Comparison of ENCODE assay signal across 8 cellular contexts in genomic region chr1:26162220-26162703, GRCh38. TPM values are rescaled to one million over a fixed set of nuclear protein-coding genes. Genes with fewer than 3 reads are reported as not detected.
DNase-seq lines count a peak whose midpoint lies in the region; ATAC-seq and TF ChIP-seq lines count a peak whose summit lies in the region.

No MANE protein-coding gene starts in this region.

- BruUV-seq in mammary epithelial cell (replicated peaks; lab: Mats Ljungman, UMichigan) = no TSS peak

- H2AK5ac ChIP-seq in mesendoderm (ENCODE audit: low read length) = no peak overlapping the region

- no peak overlapping the region for H2BK120ac ChIP-seq in mesendoderm (ENCODE audit: low read depth, low read length)

- peak overlapping the region; percentile 15 for H3K23ac ChIP-seq in mesendoderm (ENCODE audit: low read length)

- dilution Hi-C loops in mammary epithelial cell (cut with HindIII; ENCODE audit: low sequenced_read_pairs) = no loop called here

- H3K36me3 Mint-ChIP-seq in natural killer cell = no peaks in the 10 kb centered on the region
- no peaks in the 10 kb centered on the region for H3K36me3 Mint-ChIP-seq in natural killer cell treated with Interleukin-12 subunit alpha and Interleukin-12 subunit beta and Interleukin-15 and Interleukin-18, amount 100 ng/mL, for 72 hours

- 26% methylated on average over 18 of the region's 20 CpGs for WGBS in mammary epithelial cell (ENCODE audit: low coverage, missing lambda C conversion rate)
- no CpG with 5 or more reads among the region's 20 CpGs for WGBS in mesendoderm (ENCODE audit: extremely low coverage, insufficient coverage, low lambda C conversion rate)

- no peak overlapping the region for H3K4ac ChIP-seq in mesendoderm (ENCODE audit: low read depth, low read length)

- CTCF ChIA-PET in mammary epithelial cell (lab: Charles Lee; ENCODE audit: low non-redundant PET) = no interaction called here

- H3K36me3 ChIP-seq in mammary epithelial cell (ENCODE audit: insufficient read depth, low read length) (no peaks in the 10 kb centered on the region), mesendoderm (ENCODE audit: control insufficient read depth, insufficient read depth, low read length) (no peaks in the 10 kb centered on the region)

- DNase-seq in natural killer cell = no peak
- DNase-seq in natural killer cell treated with Interleukin-12 subunit alpha and Interleukin-12 subunit beta and Interleukin-15 and Interleukin-18, amount 100 ng/mL, for 72 hours (ENCODE audit: low spot score) = no peak
- peak; percentile 28 for DNase-seq in mammary epithelial cell
- no peak for DNase-seq in mesendoderm
- DNase-seq in NCI-H510A treated with DMSO at 0.1 percent for 48 hours (lab: John Stamatoyannopoulos, UW) = no peak
- no peak for DNase-seq in activated effector memory CD4-positive, alpha-beta T cell treated with Interleukin-2 at 50 U/mL for 16 hours
- no peak for DNase-seq in omental fat pad (ENCODE audit: low spot score)
- DNase-seq in NCI-H526 (lab: John Stamatoyannopoulos, UW) = no peak

- no peaks in the 10 kb centered on the region for H3K79me1 ChIP-seq in mesendoderm (ENCODE audit: low read length)

- in situ Hi-C loops in mammary epithelial cell (cut with MboI; ENCODE audit: low sequenced_read_pairs in 2 of 2) = loop anchor here in 1 of 2 donors (25.0 kb wide), 2 partner anchors 125 to 225 kb away; partner anchors contain the start of gene SLC30A2

- intact Hi-C loops in natural killer cell (cut with micrococcal nuclease) = loop anchor here (10.0 kb wide), 1 partner anchor 233 kb away; no protein-coding TSS in a partner anchor
- intact Hi-C loops in mammary epithelial cell (cut with micrococcal nuclease) = loop anchor here (1.0 kb wide), 1 partner anchor 126 kb away; no protein-coding TSS in a partner anchor

- peak overlapping the region; percentile 89 for H3K56ac ChIP-seq in mesendoderm (ENCODE audit: low read length)

- H3K18ac ChIP-seq in mesendoderm (ENCODE audit: low read length) = no peak overlapping the region

- peak overlapping the region; percentile 62 for H3K4me3 Mint-ChIP-seq in natural killer cell
- H3K4me3 Mint-ChIP-seq in natural killer cell treated with Interleukin-12 subunit alpha and Interleukin-12 subunit beta and Interleukin-15 and Interleukin-18, amount 100 ng/mL, for 72 hours = no peak overlapping the region

- no peak overlapping the region for H3K27ac ChIP-seq in mammary epithelial cell (ENCODE audit: insufficient read depth, low read depth, low read length)
- H3K27ac ChIP-seq in mesendoderm (ENCODE audit: low read depth, low read length) = no peak overlapping the region

- H3K4me2 ChIP-seq in mammary epithelial cell (ENCODE audit: insufficient read depth, low read depth, low read length) (peak overlapping the region; percentile 93), mesendoderm (ENCODE audit: low read length) (peak overlapping the region; percentile 74)

- H4K8ac ChIP-seq in mesendoderm (ENCODE audit: low read depth, low read length) = no peak overlapping the region

- H2AFZ ChIP-seq in mammary epithelial cell (ENCODE audit: low read depth, low read length) = peak overlapping the region; percentile 83

- no peaks in the 10 kb centered on the region for H3K79me2 ChIP-seq in mammary epithelial cell (ENCODE audit: insufficient read depth, low read length)
- no peaks in the 10 kb centered on the region for H3K79me2 ChIP-seq in mesendoderm (ENCODE audit: control insufficient read depth, insufficient read depth, low read length)

- no peak overlapping the region for H3K27ac Mint-ChIP-seq in natural killer cell
- no peak overlapping the region for H3K27ac Mint-ChIP-seq in natural killer cell treated with Interleukin-12 subunit alpha and Interleukin-12 subunit beta and Interleukin-15 and Interleukin-18, amount 100 ng/mL, for 72 hours

- no peaks in the 10 kb centered on the region for H4K20me1 ChIP-seq in mammary epithelial cell (ENCODE audit: insufficient read depth, low read length)

- no peaks in the 10 kb centered on the region for H3K9me3 Mint-ChIP-seq in natural killer cell
- H3K9me3 Mint-ChIP-seq in natural killer cell treated with Interleukin-12 subunit alpha and Interleukin-12 subunit beta and Interleukin-15 and Interleukin-18, amount 100 ng/mL, for 72 hours = no peaks in the 10 kb centered on the region

- H3K4me1 ChIP-seq in mammary epithelial cell (ENCODE audit: insufficient read depth, low read length) (peaks cover 23% of the 10 kb centered on the region), mesendoderm (ENCODE audit: control insufficient read depth, low read depth, low read length) (peaks cover 32% of the 10 kb centered on the region)

- H3K4me3 ChIP-seq in mammary epithelial cell (replicated peaks in 1 of 3; ENCODE audit: insufficient read depth in 1 of 3, low read depth in 2 of 3, low read length in 3 of 3) (peak overlapping the region in 2 of 3 experiments; percentile 43 to 47), mesendoderm (ENCODE audit: low read length) (no peak overlapping the region)

- H2BK15ac ChIP-seq in mesendoderm (replicated peaks; ENCODE audit: low read depth) = no peak overlapping the region

- H3K9ac ChIP-seq in mammary epithelial cell (ENCODE audit: insufficient read depth, low read length) = no peak overlapping the region
- peak overlapping the region; percentile 71 for H3K9ac ChIP-seq in mesendoderm (ENCODE audit: low read length)

- no peak overlapping the region for H2BK5ac ChIP-seq in mesendoderm (ENCODE audit: low read length)

- no peaks in the 10 kb centered on the region for H3K9me3 ChIP-seq in mammary epithelial cell (replicated peaks; ENCODE audit: insufficient read depth, low read length)

- no peak for ATAC-seq in natural killer cell
- ATAC-seq in natural killer cell treated with Interleukin-12 subunit alpha and Interleukin-12 subunit beta and Interleukin-15 and Interleukin-18, amount 100 ng/mL, for 72 hours = no peak
- ATAC-seq in omental fat pad (ENCODE audit: low FRiP score) = no peak

- H3K27me3 Mint-ChIP-seq in natural killer cell (ENCODE audit: low read depth in 2 of 2) = peaks cover 16 to 37% of the 10 kb centered on the region in 2 donors
- peaks cover 14 to 30% of the 10 kb centered on the region in 2 donors for H3K27me3 Mint-ChIP-seq in natural killer cell treated with Interleukin-12 subunit alpha and Interleukin-12 subunit beta and Interleukin-15 and Interleukin-18, amount 100 ng/mL, for 72 hours

- H4K5ac ChIP-seq in mesendoderm (ENCODE audit: low read length) = no peak overlapping the region

- H3K27me3 ChIP-seq in mammary epithelial cell (ENCODE audit: insufficient read depth, low read length) = no peaks in the 10 kb centered on the region
- peaks cover 6% of the 10 kb centered on the region for H3K27me3 ChIP-seq in mesendoderm (ENCODE audit: insufficient read depth, low read length, poor library complexity)

- peaks cover 0 to 17% of the 10 kb centered on the region in 2 donors for H3K4me1 Mint-ChIP-seq in natural killer cell
- H3K4me1 Mint-ChIP-seq in natural killer cell treated with Interleukin-12 subunit alpha and Interleukin-12 subunit beta and Interleukin-15 and Interleukin-18, amount 100 ng/mL, for 72 hours (ENCODE audit: low read depth in 2 of 2) = peaks cover 13 to 24% of the 10 kb centered on the region in 2 donors

- TF ChIP-seq CTCF in natural killer cell (IDR thresholded peaks at IDR 0.05) (no peak), mammary epithelial cell (conservative IDR thresholded peaks at IDR 0.05 in 1 of 2, IDR thresholded peaks at IDR 0.05 in 1 of 2; ENCODE audit: extremely low read depth in 1 of 2, insufficient read depth in 1 of 2, low read depth in 1 of 2, low read length in 2 of 2) (no peak), omental fat pad (IDR thresholded peaks at IDR 0.05) (no peak)

RNA-seq across cellular contexts. Expression of gene FAM110D, which starts 3.4 kb away (rescaled TPM):
- total RNA-seq in natural killer cell (not detected), mammary epithelial cell (not detected), omental fat pad (10 to 100 TPM in 2 of 4 donors, 1 to 10 TPM in 2; 4.6 to 20.5 (median 13.2) TPM)
- not detected for total RNA-seq in natural killer cell treated with Interleukin-12 subunit alpha and Interleukin-12 subunit beta and Interleukin-15 and Interleukin-18, amount 100 ng/mL, for 72 hours
- polyA plus RNA-seq in mammary epithelial cell = not detected
- polyA minus RNA-seq in mammary epithelial cell = not detected
- polyA plus RNA-seq in mesendoderm (2013, experiment 1 of 2) = 0.59 TPM
- 0.53 TPM for polyA plus RNA-seq in mesendoderm (2013, experiment 2 of 2)

RNA-seq across cellular contexts. Expression of gene C1orf232, which starts 6.5 kb away (rescaled TPM):
- total RNA-seq in natural killer cell = not detected
- not detected for total RNA-seq in natural killer cell treated with Interleukin-12 subunit alpha and Interleukin-12 subunit beta and Interleukin-15 and Interleukin-18, amount 100 ng/mL, for 72 hours
- total RNA-seq in mammary epithelial cell = not detected
- polyA plus RNA-seq in mammary epithelial cell = not detected
- polyA minus RNA-seq in mammary epithelial cell = not detected
- not detected for polyA plus RNA-seq in mesendoderm (2013, experiment 1 of 2)
- polyA plus RNA-seq in mesendoderm (2013, experiment 2 of 2) = not detected
- total RNA-seq in omental fat pad = not detected

RNA-seq across cellular contexts. Expression of gene ZNF593, which starts 7.4 kb away (rescaled TPM):
- total RNA-seq in natural killer cell = 10 to 100 TPM in 2 of 3 donors, 1 to 10 TPM in 1; 8.6 to 17.8 (median 15.6) TPM
- total RNA-seq in natural killer cell treated with Interleukin-12 subunit alpha and Interleukin-12 subunit beta and Interleukin-15 and Interleukin-18, amount 100 ng/mL, for 72 hours = 10 to 100 TPM; 36.6 to 73.8 TPM
- 10 to 100 TPM; 31.5 to 41.5 TPM for total RNA-seq in mammary epithelial cell
- polyA plus RNA-seq in mammary epithelial cell = 61.2 TPM
- polyA minus RNA-seq in mammary epithelial cell = 20.1 TPM
- 64.2 TPM for polyA plus RNA-seq in mesendoderm (2013, experiment 1 of 2)
- polyA plus RNA-seq in mesendoderm (2013, experiment 2 of 2) = 64.2 TPM
- total RNA-seq in omental fat pad = 10 to 100 TPM; 18.4 to 64.1 (median 42.5) TPM

RNA-seq across cellular contexts. Expression of gene ZNF593OS, which starts 9.4 kb away (rescaled TPM):
- not detected for total RNA-seq in natural killer cell
- not detected for total RNA-seq in natural killer cell treated with Interleukin-12 subunit alpha and Interleukin-12 subunit beta and Interleukin-15 and Interleukin-18, amount 100 ng/mL, for 72 hours
- under 1 TPM in 1 of 2 donors, not detected in 1; 0.50 TPM for total RNA-seq in mammary epithelial cell
- polyA plus RNA-seq in mammary epithelial cell = not detected
- not detected for polyA minus RNA-seq in mammary epithelial cell
- not detected for polyA plus RNA-seq in mesendoderm (2013, experiment 1 of 2)
- polyA plus RNA-seq in mesendoderm (2013, experiment 2 of 2) = not detected
- not detected for total RNA-seq in omental fat pad

RNA-seq across cellular contexts. Expression of gene CNKSR1, which starts 15.0 kb away (rescaled TPM):
- 1 to 10 TPM in 2 of 3 donors, under 1 TPM in 1; 0.89 to 1.9 (median 1.0) TPM for total RNA-seq in natural killer cell
- total RNA-seq in natural killer cell treated with Interleukin-12 subunit alpha and Interleukin-12 subunit beta and Interleukin-15 and Interleukin-18, amount 100 ng/mL, for 72 hours = 1 to 10 TPM in 1 of 2 donors, not detected in 1; 2.5 TPM
- total RNA-seq in mammary epithelial cell = 10 to 100 TPM; 26.0 to 38.2 TPM
- polyA plus RNA-seq in mammary epithelial cell = 20.8 TPM
- polyA minus RNA-seq in mammary epithelial cell = 67.1 TPM
- polyA plus RNA-seq in mesendoderm (2013, experiment 1 of 2) = 8.5 TPM
- polyA plus RNA-seq in mesendoderm (2013, experiment 2 of 2) = 8.5 TPM
- 1 to 10 TPM in 2 of 4 donors, under 1 TPM in 2; 0.75 to 6.0 (median 1.3) TPM for total RNA-seq in omental fat pad

Comparison
In these comparisons a context has a peak if more than half of its experiments do, and no peak if none do; other contexts are left out.
1. RNA of gene FAM110D, which starts 3.4 kb away (total RNA-seq): 4.6 to 20.5 TPM in omental fat pad; not detected in mammary epithelial cell, not detected in natural killer cell and not detected in natural killer cell treated with Interleukin-12 subunit alpha and Interleukin-12 subunit beta and Interleukin-15 and Interleukin-18, amount 100 ng/mL, for 72 hours; every median in the first group is over 4 times any median in the second.